16 cellular contexts compared by ENCODE assay signal in the genomic region with DNA sequence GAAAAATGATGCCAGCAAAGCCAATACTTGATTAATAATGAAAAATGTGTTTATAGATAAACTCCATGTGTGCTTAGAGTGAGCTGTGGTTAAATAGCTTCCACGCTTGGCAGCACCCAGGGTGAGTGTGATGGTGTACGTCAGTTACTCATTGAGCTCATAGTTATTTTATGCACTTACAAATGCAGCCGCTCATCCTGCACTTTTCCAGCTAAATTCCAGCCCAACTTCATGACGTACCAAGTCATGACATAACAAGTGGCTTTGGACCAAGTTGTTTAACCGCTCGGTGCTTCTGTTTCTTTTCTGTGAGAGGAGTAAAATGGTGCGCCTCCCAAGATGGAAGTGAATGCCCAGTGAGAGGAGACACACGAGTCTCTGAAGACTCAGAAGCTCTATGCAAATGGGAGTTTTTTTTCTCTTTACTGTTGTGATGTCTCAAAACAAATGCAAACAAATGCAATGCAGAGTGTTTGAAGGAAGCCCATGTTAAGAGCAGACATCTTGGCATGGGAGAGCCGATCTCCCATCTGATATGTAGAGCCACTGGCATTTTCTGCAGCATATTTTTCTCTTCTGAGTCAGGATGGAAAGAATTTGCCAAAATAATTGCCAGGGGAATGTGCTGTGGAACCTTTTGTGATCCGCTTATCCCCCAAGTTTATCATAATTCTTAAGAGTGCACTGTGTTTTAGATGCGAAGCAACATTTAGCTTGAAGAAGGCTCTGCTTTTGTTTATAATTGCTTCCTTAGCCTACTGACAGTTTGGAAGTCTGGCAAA.
DNase-seq lines count a peak whose midpoint lies in the region; ATAC-seq and TF ChIP-seq lines count a peak whose summit lies in the region.
"Had no signal": no experiment of that assay in that cellular context is flagged by ENCODE, and none has a peak within 500 bp of the region (broad histone marks: within the 10 kb centered on the region; RNA-seq: fewer than 3 reads in every experiment).

No MANE protein-coding gene starts in this region.

- H3K4me1 ChIP-seq in adipocyte (ENCODE audit: control insufficient read depth, insufficient read depth, low read length) = peaks cover 30% of the 10 kb centered on the region

- no peaks in the 10 kb centered on the region for H3K9me3 ChIP-seq in adipocyte (ENCODE audit: control insufficient read depth, low read length)

- H3K9ac ChIP-seq in adipocyte (ENCODE audit: low read length) = peak overlapping the region; percentile 30

- no peak for ATAC-seq in HG02588 (IDR thresholded peaks at IDR 0.05; ENCODE audit: unreplicated experiment)
- ATAC-seq: HCT116 had no signal

- DNase-seq in EH (ENCODE audit: low read depth) = peak; percentile 95
- peak; percentile 83 for DNase-seq in adipocyte (ENCODE audit: low read depth)
- peak; percentile 45 for DNase-seq in hepatic stellate cell (ENCODE audit: low spot score)
- DNase-seq in stromal cell of bone marrow (ENCODE audit: low read depth) = peak; percentile 43
- DNase-seq in GM10266 (ENCODE audit: extremely low spot score) = no peak
- no peak for DNase-seq in activated CD4-positive, alpha-beta T cell treated with anti-CD3 and anti-CD28 coated beads, Interleukin-2, amount 50 U/mL, for 4 hours
- DNase-seq in NCI-H774 (lab: John Stamatoyannopoulos, UW) = no peak
- DNase-seq: caudate nucleus; foreskin melanocyte; left cardiac atrium; NCI-H187; NK-92 treated with Interleukin-12 subunit alpha and Interleukin-12 subunit beta, amount 100 ng/mL, for 24 hours; nucleus accumbens; SW 1271 had no signal

- H3K4me3 ChIP-seq in adipocyte (ENCODE audit: low read length) = peak overlapping the region; percentile 72

- TF ChIP-seq CTCF in GM10266 (IDR thresholded peaks at IDR 0.05; ENCODE audit: control insufficient read depth, insufficient read depth, low read depth, missing control alignments) = no peak

- H3K27me3 ChIP-seq in adipocyte (replicated peaks; ENCODE audit: control insufficient read depth, insufficient read depth, low read length) = no peaks in the 10 kb centered on the region

- peaks cover 7% of the 10 kb centered on the region for H3K36me3 ChIP-seq in adipocyte (ENCODE audit: control insufficient read depth, insufficient read depth, low read length, severe bottlenecking)

Comparison
In these comparisons a context has a peak if more than half of its experiments do, and no peak if none do; other contexts are left out.
1. DNase-seq: peak in EH (single experiment), adipocyte (single experiment), hepatic stellate cell (single experiment) and stromal cell of bone marrow (single experiment); none in GM10266 (single experiment), activated CD4-positive, alpha-beta T cell treated with anti-CD3 and anti-CD28 coated beads, Interleukin-2, amount 50 U/mL, for 4 hours (0 of 2) and NCI-H774 (single experiment).